In genomic region chr1:153928776-153929432, GRCh38 we compare ENCODE assay signal across 9 cellular contexts. TPM values are rescaled to one million over a fixed set of nuclear protein-coding genes. Genes with fewer than 3 reads are reported as not detected.
A peak's percentile ranks its signal among the peaks of the same experiment; 100 is the strongest.
DNase-seq lines count a peak whose midpoint lies in the region; ATAC-seq, FAIRE-seq and TF ChIP-seq lines count a peak whose summit lies in the region.
"Had no signal": no experiment of that assay in that cellular context is flagged by ENCODE, and none has a peak within 500 bp of the region (broad histone marks: within the 10 kb centered on the region; RNA-seq: fewer than 3 reads in every experiment).

No MANE protein-coding gene starts in this region.

- H3K27ac Mint-ChIP-seq in chondrocyte (ENCODE audit: unreplicated experiment), result peak overlapping the region; percentile 74

- peaks cover 50% of the 10 kb centered on the region for H3K36me3 ChIP-seq in BLaER1

- no peak overlapping the region for H3K9ac ChIP-seq in BLaER1

- ATAC-seq in HG03520 (IDR thresholded peaks at IDR 0.05; ENCODE audit: unreplicated experiment), result no peak

- no peaks in the 10 kb centered on the region for H3K9me3 ChIP-seq in BLaER1

- no peak for FAIRE-seq in H54 (lab: Jason Lieb, UNC)

- H4K20me1 ChIP-seq in BLaER1, result no peaks in the 10 kb centered on the region

- DNase-seq in HuH-7 (ENCODE audit: low spot score) (peak; percentile 8), chondrocyte (ENCODE audit: low spot score) (no peak), mesenteric fat pad (ENCODE audit: low spot score) (peak; percentile 81), activated gamma-delta T cell (lab: John Stamatoyannopoulos, UW) (no peak), H54 (ENCODE audit: insufficient read length, low spot score) (no peak)
- DNase-seq in central memory CD4-positive, alpha-beta T cell, result no peak

- no peak overlapping the region for H3K4me3 Mint-ChIP-seq in chondrocyte (ENCODE audit: unreplicated experiment)
- H3K4me3 Mint-ChIP-seq: memory B cell had no signal

- no peaks in the 10 kb centered on the region for H3K9me3 Mint-ChIP-seq in chondrocyte (ENCODE audit: low read depth)
- H3K9me3 Mint-ChIP-seq: memory B cell had no signal

- no peaks in the 10 kb centered on the region for H3K27me3 Mint-ChIP-seq in chondrocyte (ENCODE audit: low read depth)
- H3K27me3 Mint-ChIP-seq: memory B cell had no signal

- no peak for TF ChIP-seq CTCF in chondrocyte (IDR thresholded peaks at IDR 0.05)

- H3K36me3 Mint-ChIP-seq in chondrocyte (ENCODE audit: low read depth), result peaks cover 3% of the 10 kb centered on the region

- peaks cover 12% of the 10 kb centered on the region for H3K4me1 Mint-ChIP-seq in chondrocyte (ENCODE audit: low read depth)

- no peak for TF ChIP-seq POLR2A in H54 (IDR thresholded peaks at IDR 0.05; ENCODE audit: low read depth, low read length)

- H3K4me3 ChIP-seq in BLaER1, result no peak overlapping the region

- H3K4me1 ChIP-seq in BLaER1, result peaks cover 45% of the 10 kb centered on the region

- peak overlapping the region; percentile 31; the same call in 1 of the 2 replicates for H3K27ac ChIP-seq in BLaER1

- H3K27me3 ChIP-seq in BLaER1, result no peaks in the 10 kb centered on the region

- H3K4me2 ChIP-seq in BLaER1, result peak overlapping the region; percentile 37

RNA-seq across cellular contexts. Expression of gene GATAD2B, which starts 6.1 kb away (rescaled TPM):
- total RNA-seq in chondrocyte, result 46.4 to 48.1 TPM (median 47.0 TPM) in 3 replicates
- total RNA-seq in mesenteric fat pad, result 37.4 TPM

RNA-seq across cellular contexts. Expression of gene DENND4B, which starts 17.6 kb away (rescaled TPM):
- total RNA-seq in chondrocyte, result 32.1 to 36.7 TPM (median 36.2 TPM) in 3 replicates
- 67.5 TPM for total RNA-seq in mesenteric fat pad

RNA-seq across cellular contexts. Expression of gene CRTC2, which starts 29.5 kb away (rescaled TPM):
- 24.2 to 32.5 TPM (median 30.9 TPM) in 3 replicates for total RNA-seq in chondrocyte
- 36.4 TPM for total RNA-seq in mesenteric fat pad

RNA-seq across cellular contexts. Expression of gene SLC39A1, which starts 34.4 kb away (rescaled TPM):
- total RNA-seq in chondrocyte (83.5 to 87.8 TPM (median 85.6 TPM) in 3 replicates), mesenteric fat pad (92.2 TPM)

RNA-seq across cellular contexts. Expression of gene CREB3L4, which starts 38.8 kb away (rescaled TPM):
- 3.7 to 6.6 TPM (median 4.4 TPM) in 3 replicates for total RNA-seq in chondrocyte
- 5.1 TPM for total RNA-seq in mesenteric fat pad

Comparison
In these comparisons a context has a peak if more than half of its experiments do, and no peak if none do; other contexts are left out.
1. DNase-seq: peak in HuH-7 (single experiment) and mesenteric fat pad (single experiment); none in chondrocyte (single experiment), activated gamma-delta T cell (single experiment), central memory CD4-positive, alpha-beta T cell (single experiment) and H54 (single experiment).